In the genomic region with DNA sequence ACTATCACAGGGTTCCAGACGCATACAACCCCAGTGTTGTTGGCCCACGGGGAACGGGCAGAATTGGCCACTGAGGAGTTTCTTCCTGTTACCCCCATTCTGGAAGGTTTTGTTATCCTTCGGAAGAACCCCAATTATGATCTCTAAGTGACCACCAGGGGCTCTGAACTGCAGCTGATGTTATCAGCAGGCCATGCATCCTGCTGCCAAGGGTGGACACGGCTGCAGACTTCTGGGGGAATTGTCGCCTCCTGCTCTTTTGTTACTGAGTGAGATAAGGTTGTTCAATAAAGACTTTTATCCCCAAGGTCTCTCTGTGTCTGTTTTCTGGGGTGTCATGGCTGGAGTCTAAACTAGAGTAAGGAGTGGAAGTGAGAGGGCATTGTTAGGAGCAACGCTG, we compare ENCODE assay signal across 19 cellular contexts. TPM values are rescaled to one million over a fixed set of nuclear protein-coding genes. Genes with fewer than 3 reads are reported as not detected.
DNase-seq lines count a peak whose midpoint lies in the region; TF ChIP-seq lines count a peak whose summit lies in the region.
"Had no signal": no experiment of that assay in that cellular context is flagged by ENCODE, and none has a peak within 500 bp of the region (broad histone marks: within the 10 kb centered on the region; RNA-seq: fewer than 3 reads in every experiment).

No MANE protein-coding gene starts in this region.

- H3K4me3 Mint-ChIP-seq in Caco-2 (ENCODE audit: unreplicated experiment) (no peak overlapping the region), endodermal cell (no peak overlapping the region)
- H3K4me3 Mint-ChIP-seq: activated CD4-positive, alpha-beta T cell treated with anti-CD3 and anti-CD28 coated beads, Interleukin-2, amount 10 ng/mL, durations not matched to agents 7 days and 5 days; central memory CD8-positive, alpha-beta T cell; natural killer cell treated with Interleukin-12 subunit alpha and Interleukin-12 subunit beta and Interleukin-15 and Interleukin-18, amount 100 ng/mL, for 72 hours; stimulated activated naive CD8-positive, alpha-beta T cell treated with anti-CD3 and anti-CD28 coated beads, Interleukin-15, amount 100 ng/mL, for 72 hours had no signal

- H3K9me2 ChIP-seq in OCI-LY7 (ENCODE audit: insufficient read depth, low read length) = no peaks in the 10 kb centered on the region

- H3K4me1 Mint-ChIP-seq in Caco-2 (ENCODE audit: low read depth, unreplicated experiment) = no peaks in the 10 kb centered on the region
- H3K4me1 Mint-ChIP-seq in endodermal cell = no peaks in the 10 kb centered on the region
- H3K4me1 Mint-ChIP-seq: IgD-negative memory B cell had no signal

- H3K27me3 Mint-ChIP-seq in Caco-2 (ENCODE audit: insufficient read depth, unreplicated experiment) (no peaks in the 10 kb centered on the region), endodermal cell (ENCODE audit: insufficient read depth) (no peaks in the 10 kb centered on the region)
- H3K27me3 Mint-ChIP-seq: activated CD4-positive, alpha-beta T cell treated with anti-CD3 and anti-CD28 coated beads, Interleukin-2, amount 10 ng/mL, durations not matched to agents 7 days and 5 days; central memory CD8-positive, alpha-beta T cell; IgD-negative memory B cell; natural killer cell treated with Interleukin-12 subunit alpha and Interleukin-12 subunit beta and Interleukin-15 and Interleukin-18, amount 100 ng/mL, for 72 hours; stimulated activated naive CD8-positive, alpha-beta T cell treated with anti-CD3 and anti-CD28 coated beads, Interleukin-15, amount 100 ng/mL, for 72 hours had no signal

- H3K9me3 ChIP-seq in Caco-2 (no peaks in the 10 kb centered on the region), OCI-LY7 (ENCODE audit: low read length) (no peaks in the 10 kb centered on the region), endodermal cell (ENCODE audit: control insufficient read depth, low read length) (no peaks in the 10 kb centered on the region)
- H3K9me3 ChIP-seq: transverse colon had no signal

- no peak overlapping the region for H2AFZ ChIP-seq in OCI-LY7 (ENCODE audit: low read length)

- H3K27ac ChIP-seq in OCI-LY7 (ENCODE audit: low read depth, low read length, poor library complexity, severe bottlenecking) (no peak overlapping the region), endodermal cell (ENCODE audit: low read depth, low read length) (no peak overlapping the region)
- H3K27ac ChIP-seq: transverse colon had no signal

- TF ChIP-seq CTCF in Caco-2 (IDR thresholded peaks at IDR 0.05; ENCODE audit: insufficient read depth in 1 of 2, low read depth in 1 of 2, low read length in 1 of 2, severe bottlenecking in 1 of 2, unreplicated experiment in 1 of 2) (no peak), OCI-LY7 (conservative IDR thresholded peaks at IDR 0.05; ENCODE audit: low read length) (no peak), endodermal cell (conservative IDR thresholded peaks at IDR 0.05) (peak; percentile 31)

- H4K20me1 ChIP-seq in OCI-LY7 (ENCODE audit: insufficient read depth, low read length) = no peaks in the 10 kb centered on the region

- no peak for DNase-seq in Caco-2
- no peak for DNase-seq in OCI-LY7 (ENCODE audit: low spot score)
- no peak for DNase-seq in endodermal cell
- DNase-seq in NCI-H1930 (lab: John Stamatoyannopoulos, UW) = no peak
- DNase-seq in AML-193 (lab: John Stamatoyannopoulos, UW) = no peak
- DNase-seq in NCI-H2107 treated with DMSO at 0.1 percent for 48 hours (lab: John Stamatoyannopoulos, UW; ENCODE audit: unreplicated experiment) = no peak
- DNase-seq: activated CD4-positive, alpha-beta T cell treated with anti-CD3 and anti-CD28 coated beads, Interleukin-2, amount 10 ng/mL, durations not matched to agents 7 days and 5 days; left cardiac atrium; mesendoderm; NCI-H2029; NCI-H446 treated with DMSO at 0.1 percent for 48 hours; NK-92 treated with Interleukin-12 subunit alpha and Interleukin-12 subunit beta, amount 100 ng/mL, for 24 hours; stimulated activated naive CD8-positive, alpha-beta T cell treated with anti-CD3 and anti-CD28 coated beads, Interleukin-15, amount 100 ng/mL, for 72 hours; transverse colon had no signal

- no peaks in the 10 kb centered on the region for H3K79me2 ChIP-seq in OCI-LY7 (ENCODE audit: insufficient read depth, low read depth, low read length)

- H3K9me3 Mint-ChIP-seq in Caco-2 (ENCODE audit: unreplicated experiment) (no peaks in the 10 kb centered on the region), endodermal cell (no peaks in the 10 kb centered on the region)
- H3K9me3 Mint-ChIP-seq: activated CD4-positive, alpha-beta T cell treated with anti-CD3 and anti-CD28 coated beads, Interleukin-2, amount 10 ng/mL, durations not matched to agents 7 days and 5 days; central memory CD8-positive, alpha-beta T cell; IgD-negative memory B cell; natural killer cell treated with Interleukin-12 subunit alpha and Interleukin-12 subunit beta and Interleukin-15 and Interleukin-18, amount 100 ng/mL, for 72 hours; stimulated activated naive CD8-positive, alpha-beta T cell treated with anti-CD3 and anti-CD28 coated beads, Interleukin-15, amount 100 ng/mL, for 72 hours had no signal

- no peaks in the 10 kb centered on the region for H3K27me3 ChIP-seq in Caco-2 (replicated peaks; ENCODE audit: control insufficient read depth, insufficient read depth, low read length)
- H3K27me3 ChIP-seq in endodermal cell (ENCODE audit: control insufficient read depth, insufficient read depth, low read length, poor library complexity, severe bottlenecking) = no peaks in the 10 kb centered on the region
- H3K27me3 ChIP-seq: transverse colon had no signal

- CTCF ChIA-PET in Caco-2 (lab: Charles Lee) = no interaction called here
- CTCF ChIA-PET in OCI-LY7 (lab: Charles Lee; ENCODE audit: unreplicated experiment) = no interaction called here

- no peak overlapping the region for H3K9ac ChIP-seq in endodermal cell (ENCODE audit: extremely low read depth, low read length, poor library complexity, severe bottlenecking)

- peaks cover 2% of the 10 kb centered on the region for H3K36me3 ChIP-seq in Caco-2 (ENCODE audit: control insufficient read depth, insufficient read depth, low read length)
- peaks cover 61% of the 10 kb centered on the region for H3K36me3 ChIP-seq in OCI-LY7 (ENCODE audit: insufficient read depth, low read length)
- H3K36me3 ChIP-seq in endodermal cell (ENCODE audit: control insufficient read depth, insufficient read depth, low read length) = peaks cover 55% of the 10 kb centered on the region

- BruUV-seq in Caco-2 (replicated peaks; lab: Mats Ljungman, UMichigan) (TSS peak; percentile 37), OCI-LY7 (replicated peaks; lab: Mats Ljungman, UMichigan) (TSS peak; percentile 74)

- H3K4me3 ChIP-seq in Caco-2 (ENCODE audit: low read depth, low read length) (no peak overlapping the region), OCI-LY7 (ENCODE audit: low read depth, low read length, poor library complexity, severe bottlenecking) (no peak overlapping the region), endodermal cell (ENCODE audit: low read length) (no peak overlapping the region)
- H3K4me3 ChIP-seq: transverse colon had no signal

- no peak overlapping the region for H3K27ac Mint-ChIP-seq in Caco-2 (ENCODE audit: unreplicated experiment)
- no peak overlapping the region for H3K27ac Mint-ChIP-seq in endodermal cell
- H3K27ac Mint-ChIP-seq: activated CD4-positive, alpha-beta T cell treated with anti-CD3 and anti-CD28 coated beads, Interleukin-2, amount 10 ng/mL, durations not matched to agents 7 days and 5 days; natural killer cell treated with Interleukin-12 subunit alpha and Interleukin-12 subunit beta and Interleukin-15 and Interleukin-18, amount 100 ng/mL, for 72 hours; stimulated activated naive CD8-positive, alpha-beta T cell treated with anti-CD3 and anti-CD28 coated beads, Interleukin-15, amount 100 ng/mL, for 72 hours had no signal

- POLR2A ChIA-PET in Caco-2 (lab: Charles Lee) (no interaction called here), OCI-LY7 (lab: Charles Lee) (no interaction called here)

- no peaks in the 10 kb centered on the region for H3K4me1 ChIP-seq in Caco-2
- peaks cover 2% of the 10 kb centered on the region for H3K4me1 ChIP-seq in OCI-LY7 (ENCODE audit: insufficient read depth, low read length, poor library complexity, severe bottlenecking)
- H3K4me1 ChIP-seq in endodermal cell (ENCODE audit: control insufficient read depth, insufficient read depth, low read length) = no peaks in the 10 kb centered on the region

- no peak overlapping the region for H3K4me2 ChIP-seq in OCI-LY7 (ENCODE audit: low read length)

- WGBS in endodermal cell (ENCODE audit: insufficient coverage in 1 of 2, insufficient read length in 1 of 2), 2 experiments = 89 to 94% methylated on average over 6 to 7 of the region's 7 CpGs

- intact Hi-C loops in Caco-2 (cut with micrococcal nuclease; ENCODE audit: unreplicated experiment) = no loop called here
- intact Hi-C loops in OCI-LY7 (cut with micrococcal nuclease; ENCODE audit: unreplicated experiment) = no loop called here

- H3K36me3 Mint-ChIP-seq in Caco-2 (ENCODE audit: insufficient read depth, unreplicated experiment) = peaks cover 52% of the 10 kb centered on the region
- H3K36me3 Mint-ChIP-seq in endodermal cell (ENCODE audit: low read depth) = peaks cover 59% of the 10 kb centered on the region

RNA-seq across cellular contexts. Expression of gene EIF4G1, which starts 5.7 kb away (rescaled TPM):
- total RNA-seq in Caco-2 (2022) (410 and 423 TPM in 2 replicates), OCI-LY7 (2022) (350 and 412 TPM in 2 replicates), endodermal cell (100 to 1,000 TPM; 408 to 475 TPM)
- 245 and 293 TPM in 2 replicates for total RNA-seq in OCI-LY7 (2014; rRNA removed; shearing (Covaris generic))
- polyA plus RNA-seq in endodermal cell (2013, experiment 1 of 2) = 196 TPM
- 206 TPM for polyA plus RNA-seq in endodermal cell (2013, experiment 2 of 2)

RNA-seq across cellular contexts. Expression of gene PSMD2, which starts 9.7 kb away (rescaled TPM):
- total RNA-seq in Caco-2 (2022) (285 and 294 TPM in 2 replicates), OCI-LY7 (2022) (182 and 219 TPM in 2 replicates), endodermal cell (100 to 1,000 TPM; 332 TPM)
- 158 and 205 TPM in 2 replicates for total RNA-seq in OCI-LY7 (2014; rRNA removed; shearing (Covaris generic))
- polyA plus RNA-seq in endodermal cell (2013, experiment 1 of 2) = 318 TPM
- 281 TPM for polyA plus RNA-seq in endodermal cell (2013, experiment 2 of 2)

RNA-seq across cellular contexts. Expression of gene FAM131A, which starts 28.7 kb away (rescaled TPM):
- 6.1 and 6.7 TPM in 2 replicates for total RNA-seq in Caco-2 (2022)
- total RNA-seq in OCI-LY7 (2014; rRNA removed; shearing (Covaris generic)) = 3.8 and 5.2 TPM in 2 replicates
- total RNA-seq in OCI-LY7 (2022) = 3.7 and 4.2 TPM in 2 replicates
- 10 to 100 TPM; 18.3 to 24.1 TPM for total RNA-seq in endodermal cell
- polyA plus RNA-seq in endodermal cell (2013, experiment 1 of 2) = 28.0 TPM
- 25.5 TPM for polyA plus RNA-seq in endodermal cell (2013, experiment 2 of 2)

RNA-seq across cellular contexts. Expression of gene ECE2, which starts 32.9 kb away (rescaled TPM):
- not detected in 2 replicates for total RNA-seq in Caco-2 (2022)
- not detected in 2 replicates for total RNA-seq in OCI-LY7 (2014; rRNA removed; shearing (Covaris generic))
- not detected in 2 replicates for total RNA-seq in OCI-LY7 (2022)
- total RNA-seq in endodermal cell = not detected
- polyA plus RNA-seq in endodermal cell (2013, experiment 1 of 2) = not detected
- polyA plus RNA-seq in endodermal cell (2013, experiment 2 of 2) = not detected
- total RNA-seq: activated CD4-positive, alpha-beta T cell treated with anti-CD3 and anti-CD28 coated beads, Interleukin-2, amount 10 ng/mL, durations not matched to agents 7 days and 5 days; Daoy; natural killer cell treated with Interleukin-12 subunit alpha and Interleukin-12 subunit beta and Interleukin-15 and Interleukin-18, amount 100 ng/mL, for 72 hours; skeletal muscle tissue; transverse colon had no signal
- polyA plus RNA-seq: IgD-negative memory B cell had no signal

RNA-seq across cellular contexts. Expression of gene CAMK2N2, which starts 47.4 kb away (rescaled TPM):
- total RNA-seq in Caco-2 (2022) (0.46 and 0.66 TPM in 2 replicates), OCI-LY7 (2022) (0.28 TPM in 1 of 2 replicates, not detected in the other), endodermal cell (1 to 10 TPM in 1 of 2 donors, under 1 TPM in 1; 0.33 to 1.8 TPM)
- not detected in 2 replicates for total RNA-seq in OCI-LY7 (2014; rRNA removed; shearing (Covaris generic))
- 4.8 TPM for polyA plus RNA-seq in endodermal cell (2013, experiment 1 of 2)
- polyA plus RNA-seq in endodermal cell (2013, experiment 2 of 2) = 3.8 TPM
- total RNA-seq: activated CD4-positive, alpha-beta T cell treated with anti-CD3 and anti-CD28 coated beads, Interleukin-2, amount 10 ng/mL, durations not matched to agents 7 days and 5 days; skeletal muscle tissue; transverse colon had no signal
- polyA plus RNA-seq: IgD-negative memory B cell had no signal
